34 cellular contexts compared by ENCODE assay signal in the genomic region with DNA sequence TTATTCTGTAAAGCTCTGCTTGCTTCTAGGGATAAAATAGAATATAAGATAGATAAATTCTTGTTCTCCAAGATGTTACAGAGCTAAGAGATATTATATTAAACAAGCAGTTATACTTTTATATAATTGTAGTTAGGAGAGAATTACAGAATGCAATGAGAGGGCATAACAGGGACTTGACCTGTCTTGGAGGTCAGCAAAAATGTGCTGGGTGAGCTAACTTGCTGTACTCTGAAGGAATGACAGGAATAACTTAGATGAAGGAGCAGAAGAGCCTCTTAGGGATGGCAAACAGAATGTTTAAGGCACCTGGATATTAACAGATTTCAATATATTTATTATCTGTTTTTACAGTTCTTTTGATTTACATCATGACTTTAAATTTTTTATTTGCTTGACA.
"Had no signal": no experiment of that assay in that cellular context is flagged by ENCODE, and none has a peak within 500 bp of the region (broad histone marks: within the 10 kb centered on the region; RNA-seq: fewer than 3 reads in every experiment).

No MANE protein-coding gene starts in this region.

- H3K36me3 ChIP-seq: MG63 had no signal

- H3K27me3 ChIP-seq: MG63 had no signal

- H3K4me3 ChIP-seq: MG63 had no signal

- H3K9me3 ChIP-seq: MG63 had no signal

- DNase-seq: Karpas-422, Kasumi-1, KG1, MG63, MM.1S, MV-4-11, NCI-H1048, NCI-H1092, NCI-H1092 treated with DMSO at 0.1 percent for 48 hours, NCI-H1105, NCI-H1105 treated with DMSO at 0.1 percent for 48 hours, NCI-H1417, NCI-H1417 treated with DMSO at 0.1 percent for 48 hours, NCI-H1436, NCI-H1436 treated with DMSO at 0.1 percent for 48 hours, NCI-H1694, NCI-H1694 treated with DMSO at 0.1 percent for 48 hours, NCI-H187, NCI-H187 treated with DMSO at 0.1 percent for 48 hours, NCI-H1930, NCI-H2029, NCI-H2029 treated with DMSO at 0.1 percent for 48 hours, NCI-H2081, NCI-H2081 treated with DMSO at 0.1 percent for 48 hours, NCI-H2107, NCI-H2171, NCI-H2171 treated with DMSO at 0.1 percent for 48 hours, NCI-H2227 treated with DMSO at 0.1 percent for 48 hours, NCI-H226, NCI-H345, NCI-H446, NCI-H446 treated with DMSO at 0.1 percent for 48 hours, NCI-H510A had no signal

- H3K27ac ChIP-seq: KMS-11 had no signal
